ENCODE assay signal across 1 cellular context in genomic region chr18:316391-316790, GRCh38.
TF ChIP-seq lines count a peak whose summit lies in the region.

No MANE protein-coding gene starts in this region.

TF ChIP-seq in HepG2, 621 proteins besides CTCF, POLR2A, EP300 and RAD21 (continued from another document):
- TF ChIP-seq DDIT3 (CRISPR knock-in tag; IDR thresholded peaks at IDR 0.05) (no peak), ATM (IDR thresholded peaks at IDR 0.05; ENCODE audit: borderline replicate concordance) (no peak), CENPX (CRISPR knock-in tag; IDR thresholded peaks at IDR 0.05) (no peak), THAP11 (CRISPR knock-in tag; IDR thresholded peaks at IDR 0.05) (no peak), ETS1 (CRISPR knock-in tag; IDR thresholded peaks at IDR 0.05) (no peak), ZNF142 (CRISPR knock-in tag; IDR thresholded peaks at IDR 0.05) (no peak), ARID4A (CRISPR knock-in tag; IDR thresholded peaks at IDR 0.05; ENCODE audit: borderline replicate concordance) (no peak), ZNF782 (CRISPR knock-in tag; IDR thresholded peaks at IDR 0.05; ENCODE audit: borderline replicate concordance) (no peak), PAF1 (CRISPR knock-in tag; IDR thresholded peaks at IDR 0.05) (no peak), NFAT5 (CRISPR knock-in tag; IDR thresholded peaks at IDR 0.05) (no peak), ZNF691 (CRISPR knock-in tag; IDR thresholded peaks at IDR 0.05; ENCODE audit: borderline replicate concordance, low read depth) (no peak), ZNF546 (CRISPR knock-in tag; conservative IDR thresholded peaks at IDR 0.05) (no peak), GATA4 (IDR thresholded peaks at IDR 0.05; ENCODE audit: borderline replicate concordance, low read depth) (no peak)
